ENCODE assay signal across 10 cellular contexts in genomic region chr10:35208536-35208935, GRCh38.
A peak's percentile ranks its signal among the peaks of the same experiment; 100 is the strongest.
DNase-seq lines count a peak whose midpoint lies in the region; ATAC-seq and FAIRE-seq lines count a peak whose summit lies in the region.
"Had no signal": no experiment of that assay in that cellular context is flagged by ENCODE, and none has a peak within 500 bp of the region (broad histone marks: within the 10 kb centered on the region; RNA-seq: fewer than 3 reads in every experiment).

No MANE protein-coding gene starts in this region.

- H3K27ac Mint-ChIP-seq in CD4-positive, alpha-beta memory T cell, result peak overlapping the region; percentile 73 to 97 (median 93)
- peak overlapping the region; percentile 90 for H3K27ac Mint-ChIP-seq in activated naive CD8-positive, alpha-beta T cell treated with anti-CD3 and anti-CD28 coated beads for 36 hours

- peaks cover 12% of the 10 kb centered on the region for H3K4me1 ChIP-seq in CD4-positive, alpha-beta memory T cell (ENCODE audit: insufficient read depth, low read length)
- H3K4me1 ChIP-seq in small intestine (ENCODE audit: control insufficient read depth in 2 of 2, insufficient read depth in 1 of 2, low read depth in 1 of 2, low read length in 1 of 2), result no peaks in the 10 kb centered on the region

- no peak for FAIRE-seq in small intestine (lab: Jason Lieb, UNC)

- H3K36me3 ChIP-seq in CD4-positive, alpha-beta memory T cell (ENCODE audit: insufficient read depth, low read length), result no peaks in the 10 kb centered on the region
- peaks cover 0 to 3% of the 10 kb centered on the region in 2 donors for H3K36me3 ChIP-seq in small intestine (ENCODE audit: control insufficient read depth in 2 of 2, insufficient read depth in 2 of 2, low read length in 2 of 2)

- H3K4me3 Mint-ChIP-seq in CD4-positive, alpha-beta memory T cell, result peak overlapping the region; percentile 23 to 79 (median 74)
- H3K4me3 Mint-ChIP-seq in activated naive CD8-positive, alpha-beta T cell treated with anti-CD3 and anti-CD28 coated beads for 36 hours, result peak overlapping the region; percentile 57

- no peaks in the 10 kb centered on the region for H3K27me3 Mint-ChIP-seq in CD4-positive, alpha-beta memory T cell
- no peaks in the 10 kb centered on the region for H3K27me3 Mint-ChIP-seq in activated naive CD8-positive, alpha-beta T cell treated with anti-CD3 and anti-CD28 coated beads for 36 hours

- ATAC-seq in GM19395 (IDR thresholded peaks at IDR 0.05; ENCODE audit: unreplicated experiment) (peak; percentile 94), HG03159 (IDR thresholded peaks at IDR 0.05; ENCODE audit: unreplicated experiment) (peak; percentile 67)

- peak overlapping the region in 1 of 2 donors; percentile 20 for H3K4me3 ChIP-seq in CD4-positive, alpha-beta memory T cell (ENCODE audit: low read length in 2 of 2)
- H3K4me3 ChIP-seq in small intestine (ENCODE audit: low read depth in 1 of 2, low read length in 2 of 2), result no peak overlapping the region
- H3K4me3 ChIP-seq: spleen had no signal

- H3K9me3 ChIP-seq in CD4-positive, alpha-beta memory T cell (ENCODE audit: control insufficient read depth in 1 of 2, low read length in 2 of 2), result no peaks in the 10 kb centered on the region
- H3K9me3 ChIP-seq in small intestine (ENCODE audit: control insufficient read depth, low read depth), result no peaks in the 10 kb centered on the region
- H3K9me3 ChIP-seq: spleen had no signal

- CTCF ChIA-PET in CD4-positive, alpha-beta memory T cell (lab: Charles Lee; ENCODE audit: partially characterized antibody), result interaction anchor here (1.3 to 6.2 kb wide), 5 partner anchors 11 to 214 kb away, joined by 3 to 46 read pairs (median 12); partner anchors contain the start of gene CREM

- H3K36me3 Mint-ChIP-seq in CD4-positive, alpha-beta memory T cell, result peaks cover 0 to 7% of the 10 kb centered on the region in 2 donors
- H3K36me3 Mint-ChIP-seq in activated naive CD8-positive, alpha-beta T cell treated with anti-CD3 and anti-CD28 coated beads for 36 hours, result peaks cover 62% of the 10 kb centered on the region

- POLR2A ChIA-PET in CD4-positive, alpha-beta memory T cell (lab: Charles Lee; ENCODE audit: partially characterized antibody), result interaction anchor here (0.6 to 3.0 kb wide), 4 partner anchors 13 to 82 kb away, joined by 4 to 15 read pairs (median 8); partner anchors contain the start of gene CREM

- no peaks in the 10 kb centered on the region for H3K9me3 Mint-ChIP-seq in CD4-positive, alpha-beta memory T cell
- no peaks in the 10 kb centered on the region for H3K9me3 Mint-ChIP-seq in activated naive CD8-positive, alpha-beta T cell treated with anti-CD3 and anti-CD28 coated beads for 36 hours

- H3K27me3 ChIP-seq in CD4-positive, alpha-beta memory T cell (ENCODE audit: insufficient read depth, low read length), result no peaks in the 10 kb centered on the region
- no peaks in the 10 kb centered on the region for H3K27me3 ChIP-seq in small intestine (ENCODE audit: control insufficient read depth in 2 of 2, insufficient read depth in 2 of 2, low read length in 2 of 2)
- H3K27me3 ChIP-seq: spleen had no signal

- H3K4me1 Mint-ChIP-seq in CD4-positive, alpha-beta memory T cell, result peaks cover 12 to 24% (median 15%) of the 10 kb centered on the region in 4 donors
- H3K4me1 Mint-ChIP-seq in activated naive CD8-positive, alpha-beta T cell treated with anti-CD3 and anti-CD28 coated beads for 36 hours, result peaks cover 31% of the 10 kb centered on the region

- DNase-seq in CD4-positive, alpha-beta memory T cell, result peak; percentile 10 to 56 (median 24)
- DNase-seq in activated naive CD8-positive, alpha-beta T cell treated with anti-CD3 and anti-CD28 coated beads for 36 hours, result peak; percentile 60
- DNase-seq in small intestine, result no peak
- no peak for DNase-seq in DMS79 (lab: John Stamatoyannopoulos, UW)
- DNase-seq in NCI-H2029 (lab: John Stamatoyannopoulos, UW), result no peak
- DNase-seq in GF-D8 (lab: John Stamatoyannopoulos, UW), result no peak
- DNase-seq: Kasumi-1, spleen had no signal

- intact Hi-C loops in CD4-positive, alpha-beta memory T cell (cut with micrococcal nuclease), result loop anchor here (1.0 kb wide), 1 partner anchor 12 kb away; no protein-coding TSS in a partner anchor

- WGBS in small intestine, 3 donors, result 84 to 94% (median 87%) methylated on average over 5 of the region's 5 CpGs

- H3K27ac ChIP-seq in CD4-positive, alpha-beta memory T cell (ENCODE audit: low read depth, low read length), result peak overlapping the region; percentile 47
- peak overlapping the region in 1 of 2 donors; percentile 17 for H3K27ac ChIP-seq in small intestine (ENCODE audit: low read depth in 1 of 2, low read length in 1 of 2)

Comparison
In these comparisons a context has a peak if more than half of its experiments do, and no peak if none do; other contexts are left out.
1. DNase-seq: peak in CD4-positive, alpha-beta memory T cell (5 of 5) and activated naive CD8-positive, alpha-beta T cell treated with anti-CD3 and anti-CD28 coated beads for 36 hours (single experiment); none in small intestine (single experiment), DMS79 (single experiment), NCI-H2029 (single experiment) and GF-D8 (single experiment).